17 cellular contexts compared by ENCODE assay signal in genomic region chr2:182733572-182733971, GRCh38. TPM values are rescaled to one million over a fixed set of nuclear protein-coding genes. Genes with fewer than 3 reads are reported as not detected.
DNase-seq lines count a peak whose midpoint lies in the region; ATAC-seq, FAIRE-seq and TF ChIP-seq lines count a peak whose summit lies in the region.
"Had no signal": no experiment of that assay in that cellular context is flagged by ENCODE, and none has a peak within 500 bp of the region (broad histone marks: within the 10 kb centered on the region; RNA-seq: fewer than 3 reads in every experiment).

No MANE protein-coding gene starts in this region.

- POLR2A ChIA-PET in K562 (lab: Yijun Ruan, JAX) = no interaction called here

- H3K27me3 Mint-ChIP-seq in chondrocyte (ENCODE audit: low read depth) = no peaks in the 10 kb centered on the region
- H3K27me3 Mint-ChIP-seq in naive B cell = no peaks in the 10 kb centered on the region
- H3K27me3 Mint-ChIP-seq: CD4-positive, alpha-beta memory T cell had no signal

- H3K9me1 ChIP-seq in K562 (ENCODE audit: control insufficient read depth, insufficient read depth, low read length) = no peaks in the 10 kb centered on the region

- intact Hi-C loops in K562 (cut with micrococcal nuclease) = no loop called here

- peak overlapping the region; percentile 15 for H3K27ac Mint-ChIP-seq in chondrocyte (ENCODE audit: unreplicated experiment)
- peak overlapping the region in 4 of 6 donors; percentile 23 to 94 (median 59) for H3K27ac Mint-ChIP-seq in naive B cell
- H3K27ac Mint-ChIP-seq: CD4-positive, alpha-beta memory T cell; HFFc6 had no signal

- no peaks in the 10 kb centered on the region for H3K4me1 ChIP-seq in K562 (replicated peaks in 1 of 2; ENCODE audit: control insufficient read depth in 2 of 2, insufficient read depth in 2 of 2, low read length in 2 of 2)
- H3K4me1 ChIP-seq: HAP-1 had no signal

- H4K20me1 ChIP-seq in K562 (replicated peaks; ENCODE audit: control insufficient read depth, insufficient read depth, low read length) = no peaks in the 10 kb centered on the region

- CTCF ChIA-PET in K562 (lab: Yijun Ruan, JAX; ENCODE audit: low intra/inter-chr PET ratio) = no interaction called here

- no peak for TF ChIP-seq RAD21 in K562 (CRISPR knock-in tag; conservative IDR thresholded peaks at IDR 0.05 in 1 of 2, IDR thresholded peaks at IDR 0.05 in 1 of 2)

- no peak for DNase-seq in K562 (ENCODE audit: extremely low read depth in 1 of 4, low spot score in 3 of 4)
- DNase-seq in chondrocyte (ENCODE audit: low spot score) = no peak
- no peak for DNase-seq in naive B cell
- no peak for DNase-seq in glomerular visceral epithelial cell (ENCODE audit: extremely low spot score)
- DNase-seq: C1 segment of cervical spinal cord; Calu3; CD4-positive, alpha-beta memory T cell; COR-L47; DND-41; GOT3; HFFc6 had no signal

- no peak overlapping the region for H3K4me3 Mint-ChIP-seq in chondrocyte (ENCODE audit: unreplicated experiment)
- H3K4me3 Mint-ChIP-seq in naive B cell = no peak overlapping the region
- H3K4me3 Mint-ChIP-seq: CD4-positive, alpha-beta memory T cell; HFFc6 had no signal

- H3K36me3 Mint-ChIP-seq in chondrocyte (ENCODE audit: low read depth) (peaks cover 32% of the 10 kb centered on the region), naive B cell (peaks cover 12 to 37% of the 10 kb centered on the region in 2 donors)

- ATAC-seq in K562 (no peak), naive B cell (ENCODE audit: low read depth in 2 of 2) (no peak), GM19035 (IDR thresholded peaks at IDR 0.05; ENCODE audit: unreplicated experiment) (no peak), GM21786 (IDR thresholded peaks at IDR 0.05; ENCODE audit: unreplicated experiment) (no peak)

- no peaks in the 10 kb centered on the region for H3K79me2 ChIP-seq in K562 (ENCODE audit: control insufficient read depth, insufficient read depth, low read length)

- H3K4me1 Mint-ChIP-seq in chondrocyte (ENCODE audit: low read depth) = peaks cover 4% of the 10 kb centered on the region
- peaks cover 10 to 30% (median 13%) of the 10 kb centered on the region in 3 donors for H3K4me1 Mint-ChIP-seq in naive B cell

- no peak overlapping the region for H3K4me2 ChIP-seq in K562 (ENCODE audit: insufficient read depth, low read length)

- H3K9me3 Mint-ChIP-seq in chondrocyte (ENCODE audit: low read depth) = no peaks in the 10 kb centered on the region
- no peaks in the 10 kb centered on the region for H3K9me3 Mint-ChIP-seq in naive B cell
- H3K9me3 Mint-ChIP-seq: CD4-positive, alpha-beta memory T cell; HFFc6 had no signal

- FAIRE-seq in K562 (lab: Jason Lieb, UNC) = no peak
- FAIRE-seq: GM12892, GM19239, H54 had no signal

- in situ Hi-C loops in K562 (cut with MboI) = no loop called here

- no TSS peak for BruUV-seq in K562 (replicated peaks; lab: Mats Ljungman, UMichigan)

- H3K27ac ChIP-seq in K562 (ENCODE audit: extremely low read depth, low read depth, low read length) = no peak overlapping the region

- WGBS in K562 (ENCODE audit: insufficient coverage, low coverage, missing lambda C conversion rate) = 57% methylated on average over 1 of the region's 1 CpG

- no peak for TF ChIP-seq EP300 in K562 (IDR thresholded peaks at IDR 0.05; ENCODE audit: low read length)

- TF ChIP-seq CTCF in K562 (IDR thresholded peaks at IDR 0.05 in 2 of 3, conservative IDR thresholded peaks at IDR 0.05 in 1 of 3; ENCODE audit: insufficient read depth in 2 of 3, low read depth in 1 of 3, low read length in 3 of 3) = no peak
- no peak for TF ChIP-seq CTCF in chondrocyte (IDR thresholded peaks at IDR 0.05)

- no peak overlapping the region for H2AFZ ChIP-seq in K562 (ENCODE audit: low read depth, low read length)

- H3K27me3 ChIP-seq in K562 (ENCODE audit: control insufficient read depth in 2 of 2, insufficient read depth in 2 of 2, low read length in 2 of 2) = no peaks in the 10 kb centered on the region

- H3K9ac ChIP-seq in K562 (ENCODE audit: insufficient read depth in 1 of 2, low read depth in 2 of 2, low read length in 2 of 2) = no peak overlapping the region

- TF ChIP-seq POLR2A in K562 (conservative IDR thresholded peaks at IDR 0.05) = no peak

- no peaks in the 10 kb centered on the region for H3K9me3 ChIP-seq in K562 (replicated peaks; ENCODE audit: control insufficient read depth, insufficient read depth, low read depth, low read length)
- H3K9me3 ChIP-seq: HAP-1 had no signal

- peaks cover 62% of the 10 kb centered on the region for H3K36me3 ChIP-seq in K562 (ENCODE audit: control insufficient read depth, insufficient read depth, low read length)

- H3K4me3 ChIP-seq in K562 = no peak overlapping the region
- H3K4me3 ChIP-seq: HAP-1 had no signal

TF ChIP-seq in K562, 482 proteins besides CTCF, POLR2A, EP300 and RAD21:
- TF ChIP-seq PPARD (CRISPR knock-in tag; IDR thresholded peaks at IDR 0.05) = no peak
- TF ChIP-seq CHD4 (IDR thresholded peaks at IDR 0.05; ENCODE audit: insufficient read depth, insufficient replicate concordance, low read depth, low read length, poor library complexity, severe bottlenecking) = no peak
- peak; percentile 93 for TF ChIP-seq DACH1 (IDR thresholded peaks at IDR 0.05; ENCODE audit: partially characterized antibody)
- TF ChIP-seq ETS2 (tag; IDR thresholded peaks at IDR 0.05; ENCODE audit: borderline replicate concordance, poor library complexity, severe bottlenecking) = no peak
- no peak for TF ChIP-seq ZC3H4 (CRISPR knock-in tag; IDR thresholded peaks at IDR 0.05; ENCODE audit: borderline replicate concordance)
- no peak for TF ChIP-seq PTBP1 (IDR thresholded peaks at IDR 0.05; ENCODE audit: low read depth, low read length)
- no peak for TF ChIP-seq HOMEZ (CRISPR knock-in tag; IDR thresholded peaks at IDR 0.05)
- no peak for TF ChIP-seq RAD51 (IDR thresholded peaks at IDR 0.05; ENCODE audit: borderline replicate concordance, low read depth)
- TF ChIP-seq ZNF445 (CRISPR knock-in tag; IDR thresholded peaks at IDR 0.05; ENCODE audit: low read depth) = no peak

RNA-seq across cellular contexts. Expression of gene DNAJC10, which starts 17.5 kb away (rescaled TPM):
- 28.3 and 119 TPM in 2 replicates for total RNA-seq in K562 (2011; cell fraction: chromatin; rRNA removed; ENCODE audit: low replicate concordance)
- 14.5 and 18.2 TPM in 2 replicates for total RNA-seq in K562 (2011; cell fraction: nucleolus; rRNA removed)
- total RNA-seq in K562 (2011; cell fraction: nucleoplasm; rRNA removed) = 42.3 and 61.0 TPM in 2 replicates
- total RNA-seq in K562 (2014; rRNA removed) (51.4 and 63.5 TPM in 2 replicates), K562 (2014; rRNA removed; fragmentation: Illumina TruSeq; extraction: Trizol) (75.8 and 87.2 TPM in 2 replicates), K562 (2015; rRNA removed; fragmentation: Illumina TruSeq; extraction: Trizol) (66.5 and 77.7 TPM in 2 replicates), K562 (2021) (75.3 and 81.9 TPM in 2 replicates), chondrocyte (165 to 261 TPM (median 178 TPM) in 3 replicates)
- polyA plus RNA-seq in K562 (2011; rRNA removed) (39.9 and 57.3 TPM in 2 replicates), K562 (2014; fragmentation: Illumina TruSeq; extraction: Trizol) (39.7 and 46.1 TPM in 2 replicates), K562 (2014; fragmentation: Nextera tagmentation; extraction: Ambion mirVana) (10 to 100 TPM in 1 of 2 experiments, 1 to 10 TPM in 1; 9.8 to 14.3 TPM), K562 (2014; rRNA removed) (39.2 and 41.0 TPM in 2 replicates), naive B cell (ENCODE audit: low read depth in 6 of 6) (100 to 1,000 TPM; 164 to 237 (median 213) TPM)
- polyA plus RNA-seq in K562 (2011; cell fraction: cytosol; rRNA removed) = 6.8 and 15.1 TPM in 2 replicates
- polyA plus RNA-seq in K562 (2011; cell fraction: nucleus; rRNA removed) = 44.5 and 76.8 TPM in 2 replicates
- polyA plus RNA-seq in K562 (2012) = 45.0 and 81.2 TPM in 2 replicates
- 66.2 and 66.8 TPM in 2 replicates for polyA minus RNA-seq in K562 (2011; rRNA and poly(A)+ RNA removed)
- 26.8 and 33.2 TPM in 2 replicates for polyA minus RNA-seq in K562 (2011; cell fraction: cytosol; rRNA and poly(A)+ RNA removed)
- polyA minus RNA-seq in K562 (2011; cell fraction: nucleus; rRNA and poly(A)+ RNA removed) = 22.8 and 46.2 TPM in 2 replicates
